In the genomic region with DNA sequence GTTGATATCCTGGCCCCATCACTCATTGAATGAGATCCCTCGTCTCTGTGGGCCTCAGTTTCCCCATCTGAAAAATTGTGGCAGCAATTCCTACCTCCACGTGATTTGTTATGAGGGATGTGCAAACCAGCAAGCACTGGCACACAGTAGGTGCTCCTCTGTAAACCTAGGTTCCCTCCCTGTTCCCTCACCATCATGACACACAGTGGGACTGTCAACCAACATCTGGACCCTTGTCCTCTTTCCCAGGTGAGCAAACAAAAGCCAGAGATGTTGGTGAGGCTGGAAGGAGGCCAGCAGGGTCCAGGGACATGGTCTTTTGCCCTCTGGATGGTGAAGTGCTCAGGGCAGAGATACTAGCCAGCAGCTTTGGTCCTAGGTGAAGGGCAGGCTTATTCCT, we compare ENCODE assay signal across 38 cellular contexts. TPM values are rescaled to one million over a fixed set of nuclear protein-coding genes. Genes with fewer than 3 reads are reported as not detected.
"Had no signal": no experiment of that assay in that cellular context is flagged by ENCODE, and none has a peak within 500 bp of the region (broad histone marks: within the 10 kb centered on the region; RNA-seq: fewer than 3 reads in every experiment).

No MANE protein-coding gene starts in this region.

- H3K9me3 ChIP-seq: MG63 had no signal

- H3K27me3 ChIP-seq: MG63 had no signal

- H3K4me3 ChIP-seq: MG63 had no signal

- H3K36me3 ChIP-seq: MG63 had no signal

- DNase-seq: Karpas-422, Kasumi-1, MG63, MM.1S, MV-4-11, NCI-H1048, NCI-H1092, NCI-H1092 treated with DMSO at 0.1 percent for 48 hours, NCI-H1105, NCI-H1105 treated with DMSO at 0.1 percent for 48 hours, NCI-H1417, NCI-H1417 treated with DMSO at 0.1 percent for 48 hours, NCI-H1436, NCI-H1436 treated with DMSO at 0.1 percent for 48 hours, NCI-H146, NCI-H1694, NCI-H1694 treated with DMSO at 0.1 percent for 48 hours, NCI-H187, NCI-H187 treated with DMSO at 0.1 percent for 48 hours, NCI-H1930, NCI-H2029, NCI-H2029 treated with DMSO at 0.1 percent for 48 hours, NCI-H2081, NCI-H2081 treated with DMSO at 0.1 percent for 48 hours, NCI-H2107, NCI-H2171, NCI-H2171 treated with DMSO at 0.1 percent for 48 hours, NCI-H2227 treated with DMSO at 0.1 percent for 48 hours, NCI-H226, NCI-H345, NCI-H446, NCI-H446 treated with DMSO at 0.1 percent for 48 hours, NCI-H510A, NCI-H510A treated with DMSO at 0.1 percent for 48 hours had no signal

RNA-seq across cellular contexts. Expression of a gene that starts 26.1 kb away (rescaled TPM):
- total RNA-seq: LHCN-M2, M059J, MCF 10A, NCI-H460 had no signal

RNA-seq across cellular contexts. Expression of a gene that starts 59.9 kb away (rescaled TPM):
- total RNA-seq: LHCN-M2, M059J, MCF 10A, NCI-H460 had no signal
